ENCODE assay signal across 8 cellular contexts in genomic region chr7:93921607-93922446, GRCh38. TPM values are rescaled to one million over a fixed set of nuclear protein-coding genes. Genes with fewer than 3 reads are reported as not detected.
A peak's percentile ranks its signal among the peaks of the same experiment; 100 is the strongest.
DNase-seq lines count a peak whose midpoint lies in the region; ATAC-seq, FAIRE-seq and TF ChIP-seq lines count a peak whose summit lies in the region.

TSS of gene GNG11 (plus strand) at chr7:93921735. CDS start at chr7:93922138, 403 bp downstream.

- no peak within 1 kb of the TSS for H3K27ac Mint-ChIP-seq in CD4-positive, alpha-beta T cell
- H3K27ac Mint-ChIP-seq in T-helper 1 cell treated with Interleukin-12 subunit alpha and Interleukin-12 subunit beta and Interleukin-4 antibody, amounts not matched to agents 30 μg/mL and 1 μg/mL, for 36 hours, result no peak within 1 kb of the TSS

- H3K4me3 Mint-ChIP-seq in CD4-positive, alpha-beta T cell, result peak within 1 kb of the TSS; percentile 25
- peak within 1 kb of the TSS; percentile 67 for H3K4me3 Mint-ChIP-seq in T-helper 1 cell treated with Interleukin-12 subunit alpha and Interleukin-12 subunit beta and Interleukin-4 antibody, amounts not matched to agents 30 μg/mL and 1 μg/mL, for 36 hours

- FAIRE-seq in GM19239 (lab: Jason Lieb, UNC), result peak; percentile 69

- no peak for ATAC-seq in CD4-positive, alpha-beta T cell (ENCODE audit: poor library complexity)
- peak; percentile 85 for ATAC-seq in HG03196 (IDR thresholded peaks at IDR 0.05; ENCODE audit: unreplicated experiment)

- H3K27me3 Mint-ChIP-seq in CD4-positive, alpha-beta T cell, result peaks cover 45% of the 10 kb centered on the region
- peaks cover 24% of the 10 kb centered on the region for H3K27me3 Mint-ChIP-seq in T-helper 1 cell treated with Interleukin-12 subunit alpha and Interleukin-12 subunit beta and Interleukin-4 antibody, amounts not matched to agents 30 μg/mL and 1 μg/mL, for 36 hours (ENCODE audit: low read depth)

- CTCF ChIA-PET in CD4-positive, alpha-beta T cell (lab: Charles Lee), result no interaction called here

- no peaks in the 10 kb centered on the region for H3K9me3 Mint-ChIP-seq in CD4-positive, alpha-beta T cell
- H3K9me3 Mint-ChIP-seq in T-helper 1 cell treated with Interleukin-12 subunit alpha and Interleukin-12 subunit beta and Interleukin-4 antibody, amounts not matched to agents 30 μg/mL and 1 μg/mL, for 36 hours, result no peaks in the 10 kb centered on the region

- POLR2A ChIA-PET in CD4-positive, alpha-beta T cell (lab: Charles Lee), result no interaction called here

- no peaks in the 10 kb centered on the region for H3K4me1 Mint-ChIP-seq in CD4-positive, alpha-beta T cell (ENCODE audit: low read depth)
- H3K4me1 Mint-ChIP-seq in T-helper 1 cell treated with Interleukin-12 subunit alpha and Interleukin-12 subunit beta and Interleukin-4 antibody, amounts not matched to agents 30 μg/mL and 1 μg/mL, for 36 hours (ENCODE audit: low read depth), result no peaks in the 10 kb centered on the region

- TF ChIP-seq CTCF in CD4-positive, alpha-beta T cell (IDR thresholded peaks at IDR 0.05), result no peak

- H3K27me3 ChIP-seq in CD4-positive, alpha-beta T cell (ENCODE audit: control insufficient read depth, insufficient read depth, low read length), result peaks cover 26% of the 10 kb centered on the region

- H3K36me3 Mint-ChIP-seq in CD4-positive, alpha-beta T cell (ENCODE audit: low read depth), result no peaks in the 10 kb centered on the region
- H3K36me3 Mint-ChIP-seq in T-helper 1 cell treated with Interleukin-12 subunit alpha and Interleukin-12 subunit beta and Interleukin-4 antibody, amounts not matched to agents 30 μg/mL and 1 μg/mL, for 36 hours (ENCODE audit: low read depth), result no peaks in the 10 kb centered on the region

- DNase-seq in CD4-positive, alpha-beta T cell, result peak in 2 of 10 experiments; percentile 0 to 32
- DNase-seq in GM19239 (ENCODE audit: insufficient read length, low spot score) (peak; percentile 8), dermis microvascular lymphatic vessel endothelial cell (ENCODE audit: low read depth in 2 of 2) (peak; percentile 78 to 90), left kidney (ENCODE audit: low read depth, low spot score) (peak; percentile 89), NCI-H2171 treated with DMSO at 0.1 percent for 48 hours (lab: John Stamatoyannopoulos, UW) (no peak)
- peak; percentile 21 to 43 for DNase-seq in stimulated activated CD4-positive, alpha-beta T cell treated with anti-CD3 and anti-CD28 coated beads, Interleukin-2, amount 100 ng/mL, for 24 hours

- H3K27ac ChIP-seq in CD4-positive, alpha-beta T cell (ENCODE audit: low read depth, low read length), result no peak within 1 kb of the TSS

- no peaks in the 10 kb centered on the region for H3K9me3 ChIP-seq in CD4-positive, alpha-beta T cell (ENCODE audit: control insufficient read depth, low read length)

- intact Hi-C loops in CD4-positive, alpha-beta T cell (cut with DNase I, micrococcal nuclease), result no loop called here

RNA-seq across cellular contexts. Expression of gene GNG11, which starts in this region (rescaled TPM):
- not detected for total RNA-seq in CD4-positive, alpha-beta T cell
- total RNA-seq in dermis microvascular lymphatic vessel endothelial cell, result 326 and 460 TPM in 2 replicates

Comparison
In these comparisons a context has a peak if more than half of its experiments do, and no peak if none do; other contexts are left out.
1. RNA of gene GNG11 (total RNA-seq): 326 to 460 TPM in dermis microvascular lymphatic vessel endothelial cell; not detected in CD4-positive, alpha-beta T cell; every median in the first group is over 100 times any median in the second.